13 cellular contexts compared by ENCODE assay signal in the genomic region with DNA sequence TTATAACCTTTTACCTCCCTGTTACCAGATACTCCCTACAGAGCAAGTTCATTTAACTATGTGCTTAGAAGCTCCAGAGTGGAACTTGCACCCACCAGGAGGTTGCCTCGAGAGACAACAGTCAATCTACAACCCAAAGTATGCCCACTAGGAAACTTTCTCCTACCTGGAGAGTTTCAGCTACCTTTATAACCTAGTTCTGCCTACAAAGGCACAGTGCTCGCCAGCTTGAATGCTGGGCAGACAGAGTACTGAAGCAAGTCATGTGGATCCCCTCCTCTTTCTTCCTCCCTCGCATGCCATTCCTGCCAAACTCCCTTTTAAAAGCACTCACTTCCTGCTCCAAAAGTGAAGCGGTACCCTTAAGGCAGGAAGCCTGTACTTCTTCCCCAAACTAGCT.
DNase-seq lines count a peak whose midpoint lies in the region; ATAC-seq, FAIRE-seq and TF ChIP-seq lines count a peak whose summit lies in the region.
"Had no signal": no experiment of that assay in that cellular context is flagged by ENCODE, and none has a peak within 500 bp of the region (broad histone marks: within the 10 kb centered on the region; RNA-seq: fewer than 3 reads in every experiment).

No MANE protein-coding gene starts in this region.

- ATAC-seq in GM21529 (IDR thresholded peaks at IDR 0.05; ENCODE audit: unreplicated experiment) = no peak
- ATAC-seq: activated T-helper 17 cell treated with anti-CD3 and anti-CD28 coated beads, Interleukin-2, amount 50 U/mL, for 72 hours; body of pancreas; natural killer cell had no signal

- dilution Hi-C loops in keratinocyte (cut with MboI; ENCODE audit: extremely low pct_ligation_motif_present, low sequenced_read_pairs) = no loop called here

- intact Hi-C loops in testis (cut with DNase I; ENCODE audit: low total_unique reads) = no loop called here

- WGBS in testis, 2 donors = 42 to 47% methylated on average over 4 of the region's 4 CpGs

- H3K27me3 ChIP-seq in keratinocyte (ENCODE audit: control insufficient read depth, extremely low read depth, insufficient read depth, low read length) = no peaks in the 10 kb centered on the region
- H3K27me3 ChIP-seq in testis = no peaks in the 10 kb centered on the region
- H3K27me3 ChIP-seq: body of pancreas had no signal

- TF ChIP-seq CTCF in choroid plexus epithelial cell (conservative IDR thresholded peaks at IDR 0.05; ENCODE audit: low read depth, low read length) = no peak
- no peak for TF ChIP-seq CTCF in keratinocyte (optimal IDR thresholded peaks at IDR 0.05 in 1 of 3, IDR thresholded peaks at IDR 0.05 in 1 of 3, conservative IDR thresholded peaks at IDR 0.05 in 1 of 3; ENCODE audit: extremely low read depth in 1 of 3, insufficient read depth in 2 of 3, low read length in 3 of 3)
- TF ChIP-seq CTCF in testis (IDR thresholded peaks at IDR 0.05) = no peak

- in situ Hi-C loops in KBM-7 (cut with MboI; ENCODE audit: low pct_unique_long_range_greater_than_20kb, low sequenced_read_pairs) = no loop called here
- in situ Hi-C loops in ACHN (cut with HindIII; ENCODE audit: low pct_ligation_motif_present, low pct_unique_long_range_greater_than_20kb, low sequenced_read_pairs) = no loop called here

- H3K9me1 ChIP-seq in keratinocyte (ENCODE audit: control insufficient read depth, extremely low read depth, insufficient read depth, low read length) = no peaks in the 10 kb centered on the region

- H3K27ac ChIP-seq in keratinocyte (ENCODE audit: control insufficient read depth, insufficient read depth, low read length) = peak overlapping the region; percentile 17
- no peak overlapping the region for H3K27ac ChIP-seq in testis
- H3K27ac ChIP-seq: body of pancreas, thoracic aorta had no signal

- H3K4me2 ChIP-seq in keratinocyte (ENCODE audit: control insufficient read depth, extremely low read depth, insufficient read depth, low read depth, low read length) = peak overlapping the region; percentile 41

- H3K36me3 ChIP-seq in keratinocyte (ENCODE audit: control insufficient read depth in 2 of 2, extremely low read depth in 1 of 2, insufficient read depth in 2 of 2, low read length in 2 of 2) (no peaks in the 10 kb centered on the region), testis (ENCODE audit: low read depth, missing control alignments) (no peaks in the 10 kb centered on the region)
- H3K36me3 ChIP-seq: thoracic aorta had no signal

- H3K9me3 ChIP-seq in keratinocyte (ENCODE audit: control insufficient read depth, low read depth, low read length) = no peaks in the 10 kb centered on the region
- no peaks in the 10 kb centered on the region for H3K9me3 ChIP-seq in testis
- H3K9me3 ChIP-seq: body of pancreas, thoracic aorta had no signal

- no peaks in the 10 kb centered on the region for H3K79me2 ChIP-seq in keratinocyte (ENCODE audit: control insufficient read depth, insufficient read depth, low read length)

- H3K4me3 ChIP-seq in choroid plexus epithelial cell (ENCODE audit: low read depth, low read length) (no peak overlapping the region), keratinocyte (ENCODE audit: control insufficient read depth in 2 of 3, extremely low read depth in 1 of 3, insufficient read depth in 2 of 3, low read depth in 1 of 3, low read length in 3 of 3) (no peak overlapping the region), testis (no peak overlapping the region)
- H3K4me3 ChIP-seq: body of pancreas, thoracic aorta had no signal

- H3K4me1 ChIP-seq in keratinocyte (ENCODE audit: control insufficient read depth, extremely low read depth, insufficient read depth, low read length) (peaks cover 15% of the 10 kb centered on the region), testis (no peaks in the 10 kb centered on the region)
- H3K4me1 ChIP-seq: body of pancreas had no signal

- H4K20me1 ChIP-seq in keratinocyte (ENCODE audit: control insufficient read depth, extremely low read depth, insufficient read depth, low read length) = no peaks in the 10 kb centered on the region

- peak; percentile 36 for FAIRE-seq in keratinocyte (lab: Jason Lieb, UNC)
- FAIRE-seq: endothelial cell of umbilical vein, small intestine had no signal

- DNase-seq in KBM-7 (peak; percentile 31), choroid plexus epithelial cell (ENCODE audit: low read depth) (peak; percentile 33), keratinocyte (ENCODE audit: low read depth, low spot score) (no peak), testis (peak; percentile 22), ACHN (no peak)
- no peak for DNase-seq in activated naive CD4-positive, alpha-beta T cell treated with anti-CD3 and anti-CD28 coated beads, Interleukin-2, amount 50 U/mL, for 16 hours
- DNase-seq: body of pancreas, natural killer cell, small intestine had no signal

- TF ChIP-seq POLR2A in testis (IDR thresholded peaks at IDR 0.05) = no peak

- H3K9ac ChIP-seq in keratinocyte (ENCODE audit: control insufficient read depth, extremely low read depth, insufficient read depth, low read length) = no peak overlapping the region

- peak overlapping the region; percentile 81 for H2AFZ ChIP-seq in keratinocyte (ENCODE audit: control insufficient read depth, low read length)

Comparison
In these comparisons a context has a peak if more than half of its experiments do, and no peak if none do; other contexts are left out.
1. DNase-seq: peak in KBM-7 (single experiment), choroid plexus epithelial cell (single experiment) and testis (single experiment); none in keratinocyte (single experiment), ACHN (single experiment) and activated naive CD4-positive, alpha-beta T cell treated with anti-CD3 and anti-CD28 coated beads, Interleukin-2, amount 50 U/mL, for 16 hours (single experiment).